ENCODE assay signal across 11 cellular contexts in the genomic region with DNA sequence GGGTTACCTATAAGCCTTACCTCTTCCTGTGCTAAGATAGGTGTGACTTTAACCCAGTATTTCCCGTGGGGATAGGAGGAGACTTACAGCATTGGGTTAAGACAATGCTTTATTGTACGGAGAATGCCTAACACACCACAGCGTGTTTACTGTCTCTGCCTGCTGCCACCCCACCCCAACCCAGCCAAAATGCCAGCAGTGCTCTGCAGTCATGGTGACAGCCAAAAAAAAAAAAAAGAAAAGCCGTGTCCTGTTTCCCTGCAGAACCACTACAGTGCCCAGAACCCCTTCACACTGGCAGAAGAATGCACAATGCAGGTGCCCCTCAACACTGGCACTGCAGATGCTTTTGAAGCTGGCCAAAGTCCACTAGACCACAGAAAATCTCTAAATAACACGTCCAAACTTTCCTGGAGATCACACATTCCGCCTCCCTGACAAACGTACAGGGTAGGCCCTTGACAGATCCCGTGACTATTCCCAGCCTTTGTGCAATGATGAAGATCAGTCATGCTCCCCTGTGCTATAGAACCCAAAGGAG.
DNase-seq lines count a peak whose midpoint lies in the region; ATAC-seq and TF ChIP-seq lines count a peak whose summit lies in the region.
"Had no signal": no experiment of that assay in that cellular context is flagged by ENCODE, and none has a peak within 500 bp of the region (broad histone marks: within the 10 kb centered on the region; RNA-seq: fewer than 3 reads in every experiment).

No MANE protein-coding gene starts in this region.

- intact Hi-C loops in activated T-helper 2 cell treated with anti-CD3 and anti-CD28 coated beads, Interferon-gamma antibody, Interleukin-2, Interleukin-4, amounts not matched to agents 10 μg/mL and 5 μg/mL and 100 μg/mL, durations not matched to agents 14 hours and 24 hours and 36 hours (cut with micrococcal nuclease): no loop called here

- no peaks in the 10 kb centered on the region for H3K27me3 ChIP-seq in layer of hippocampus (ENCODE audit: control insufficient read depth, insufficient read depth, low read length)
- H3K27me3 ChIP-seq: brain microvascular endothelial cell had no signal

- no peak overlapping the region for H3K4me3 ChIP-seq in foreskin fibroblast (ENCODE audit: low read depth in 1 of 2, low read length in 2 of 2)
- H3K4me3 ChIP-seq: K562 had no signal

- peaks cover 69% of the 10 kb centered on the region for H3K4me1 Mint-ChIP-seq in activated T-cell treated with anti-CD3 and anti-CD28 coated beads, Interleukin-2, amount 50 U/mL, for 24 hours (ENCODE audit: low read depth)
- H3K4me1 Mint-ChIP-seq in activated T-helper 2 cell treated with anti-CD3 and anti-CD28 coated beads, Interferon-gamma antibody, Interleukin-2, Interleukin-4, amounts not matched to agents 10 μg/mL and 5 μg/mL and 100 μg/mL, durations not matched to agents 14 hours and 24 hours and 36 hours (ENCODE audit: low read depth): peaks cover 21% of the 10 kb centered on the region
- H3K4me1 Mint-ChIP-seq in stimulated activated naive CD8-positive, alpha-beta T cell treated with anti-CD3 and anti-CD28 coated beads, Interleukin-15, amount 100 ng/mL, for 72 hours: peaks cover 92% of the 10 kb centered on the region

- peak overlapping the region; percentile 82 for H3K27ac ChIP-seq in layer of hippocampus (ENCODE audit: low read depth, low read length)
- H3K27ac ChIP-seq: brain microvascular endothelial cell had no signal

- H3K4me3 Mint-ChIP-seq in activated T-cell treated with anti-CD3 and anti-CD28 coated beads, Interleukin-2, amount 50 U/mL, for 24 hours: no peak overlapping the region
- H3K4me3 Mint-ChIP-seq in activated T-helper 2 cell treated with anti-CD3 and anti-CD28 coated beads, Interferon-gamma antibody, Interleukin-2, Interleukin-4, amounts not matched to agents 10 μg/mL and 5 μg/mL and 100 μg/mL, durations not matched to agents 14 hours and 24 hours and 36 hours (ENCODE audit: low read depth): no peak overlapping the region
- H3K4me3 Mint-ChIP-seq in stimulated activated naive CD8-positive, alpha-beta T cell treated with anti-CD3 and anti-CD28 coated beads, Interleukin-15, amount 100 ng/mL, for 72 hours: no peak overlapping the region

- H3K27me3 Mint-ChIP-seq in activated T-cell treated with anti-CD3 and anti-CD28 coated beads, Interleukin-2, amount 50 U/mL, for 24 hours: no peaks in the 10 kb centered on the region
- H3K27me3 Mint-ChIP-seq in activated T-helper 2 cell treated with anti-CD3 and anti-CD28 coated beads, Interferon-gamma antibody, Interleukin-2, Interleukin-4, amounts not matched to agents 10 μg/mL and 5 μg/mL and 100 μg/mL, durations not matched to agents 14 hours and 24 hours and 36 hours (ENCODE audit: low read depth): no peaks in the 10 kb centered on the region
- H3K27me3 Mint-ChIP-seq in stimulated activated naive CD8-positive, alpha-beta T cell treated with anti-CD3 and anti-CD28 coated beads, Interleukin-15, amount 100 ng/mL, for 72 hours: no peaks in the 10 kb centered on the region

- peak overlapping the region; percentile 80 for H3K27ac Mint-ChIP-seq in activated T-cell treated with anti-CD3 and anti-CD28 coated beads, Interleukin-2, amount 50 U/mL, for 24 hours
- H3K27ac Mint-ChIP-seq in activated T-helper 2 cell treated with anti-CD3 and anti-CD28 coated beads, Interferon-gamma antibody, Interleukin-2, Interleukin-4, amounts not matched to agents 10 μg/mL and 5 μg/mL and 100 μg/mL, durations not matched to agents 14 hours and 24 hours and 36 hours: peak overlapping the region; percentile 9
- peak overlapping the region; percentile 13 to 72 for H3K27ac Mint-ChIP-seq in stimulated activated naive CD8-positive, alpha-beta T cell treated with anti-CD3 and anti-CD28 coated beads, Interleukin-15, amount 100 ng/mL, for 72 hours

- DNase-seq in activated T-cell treated with anti-CD3 and anti-CD28 coated beads, Interleukin-2, amount 50 U/mL, for 24 hours: no peak
- DNase-seq in activated T-cell treated with anti-CD3 and anti-CD28 coated beads for 4 hours (no peak), iPS-NIHi11 (ENCODE audit: low spot score) (no peak), foreskin fibroblast (no peak), iPS-NIHi7 (ENCODE audit: extremely low spot score) (no peak)
- DNase-seq in activated T-helper 2 cell treated with anti-CD3 and anti-CD28 coated beads, Interferon-gamma antibody, Interleukin-2, Interleukin-4, amounts not matched to agents 10 μg/mL and 5 μg/mL and 100 μg/mL, durations not matched to agents 14 hours and 24 hours and 36 hours (ENCODE audit: low spot score): no peak
- no peak for DNase-seq in stimulated activated naive CD8-positive, alpha-beta T cell treated with anti-CD3 and anti-CD28 coated beads, Interleukin-15, amount 100 ng/mL, for 72 hours
- DNase-seq: activated CD4-positive, alpha-beta T cell treated with anti-CD3 and anti-CD28 coated beads for 1 hour; brain microvascular endothelial cell had no signal

- H3K36me3 Mint-ChIP-seq in activated T-cell treated with anti-CD3 and anti-CD28 coated beads, Interleukin-2, amount 50 U/mL, for 24 hours (ENCODE audit: low read depth): peaks cover 87% of the 10 kb centered on the region
- peaks cover 78% of the 10 kb centered on the region for H3K36me3 Mint-ChIP-seq in activated T-helper 2 cell treated with anti-CD3 and anti-CD28 coated beads, Interferon-gamma antibody, Interleukin-2, Interleukin-4, amounts not matched to agents 10 μg/mL and 5 μg/mL and 100 μg/mL, durations not matched to agents 14 hours and 24 hours and 36 hours (ENCODE audit: low read depth)

- no peaks in the 10 kb centered on the region for H3K9me3 Mint-ChIP-seq in activated T-cell treated with anti-CD3 and anti-CD28 coated beads, Interleukin-2, amount 50 U/mL, for 24 hours
- H3K9me3 Mint-ChIP-seq in activated T-helper 2 cell treated with anti-CD3 and anti-CD28 coated beads, Interferon-gamma antibody, Interleukin-2, Interleukin-4, amounts not matched to agents 10 μg/mL and 5 μg/mL and 100 μg/mL, durations not matched to agents 14 hours and 24 hours and 36 hours: no peaks in the 10 kb centered on the region
- H3K9me3 Mint-ChIP-seq in stimulated activated naive CD8-positive, alpha-beta T cell treated with anti-CD3 and anti-CD28 coated beads, Interleukin-15, amount 100 ng/mL, for 72 hours: no peaks in the 10 kb centered on the region

- peak; percentile 33 for ATAC-seq in stimulated activated naive CD8-positive, alpha-beta T cell treated with anti-CD3 and anti-CD28 coated beads, Interleukin-15, amount 100 ng/mL, for 72 hours
- ATAC-seq: K562 had no signal

- no peak for TF ChIP-seq CTCF in foreskin fibroblast (IDR thresholded peaks at IDR 0.05; ENCODE audit: low read depth, low read length)

Comparison
In these comparisons a context has a peak if more than half of its experiments do, and no peak if none do; other contexts are left out.
1. H3K27ac Mint-ChIP-seq: peak in every context shown above with its lines; median percentile 80 in activated T-cell treated with anti-CD3 and anti-CD28 coated beads, Interleukin-2, amount 50 U/mL, for 24 hours; 42 in stimulated activated naive CD8-positive, alpha-beta T cell treated with anti-CD3 and anti-CD28 coated beads, Interleukin-15, amount 100 ng/mL, for 72 hours; 9 in activated T-helper 2 cell treated with anti-CD3 and anti-CD28 coated beads, Interferon-gamma antibody, Interleukin-2, Interleukin-4, amounts not matched to agents 10 μg/mL and 5 μg/mL and 100 μg/mL, durations not matched to agents 14 hours and 24 hours and 36 hours.